2 cellular contexts compared by ENCODE assay signal in genomic region chr5:10923310-10923709, GRCh38.
TF ChIP-seq lines count a peak whose summit lies in the region.

No MANE protein-coding gene starts in this region.

TF ChIP-seq in HepG2, 621 proteins besides CTCF, POLR2A, EP300 and RAD21:
- no peak for TF ChIP-seq ZNF570 (CRISPR knock-in tag; IDR thresholded peaks at IDR 0.05; ENCODE audit: borderline replicate concordance)
- TF ChIP-seq FOXP1 (IDR thresholded peaks at IDR 0.05) = no peak
- TF ChIP-seq FOXP1 (CRISPR knock-in tag; IDR thresholded peaks at IDR 0.05) = no peak
- 0 out of 2 replicates have a peak, but pooled peaks have one; percentile 68 for TF ChIP-seq GZF1 (CRISPR knock-in tag; IDR thresholded peaks at IDR 0.05)

TF ChIP-seq in H1, 55 proteins besides CTCF, POLR2A, EP300 and RAD21:
- TF ChIP-seq CHD7 (IDR thresholded peaks at IDR 0.05; ENCODE audit: insufficient replicate concordance, low read length) (peak; percentile 77), TCF12 (IDR thresholded peaks at IDR 0.05; ENCODE audit: low read depth, low read length) (no peak), JUND (IDR thresholded peaks at IDR 0.05; ENCODE audit: low read length) (no peak), FOSL1 (IDR thresholded peaks at IDR 0.05; ENCODE audit: insufficient read depth, low read depth, low read length) (no peak), RFX5 (IDR thresholded peaks at IDR 0.05; ENCODE audit: borderline replicate concordance, low read depth, low read length) (no peak), EZH2 (IDR thresholded peaks at IDR 0.05; ENCODE audit: low read depth, low read length, severe bottlenecking) (no peak), BRCA1 (IDR thresholded peaks at IDR 0.05; ENCODE audit: low read depth, low read length) (no peak), SRF (IDR thresholded peaks at IDR 0.05; ENCODE audit: low read depth, low read length) (no peak)
